ENCODE assay signal across 8 cellular contexts in genomic region chr11:57530596-57531507, GRCh38. TPM values are rescaled to one million over a fixed set of nuclear protein-coding genes. Genes with fewer than 3 reads are reported as not detected.
A peak's percentile ranks its signal among the peaks of the same experiment; 100 is the strongest.
DNase-seq lines count a peak whose midpoint lies in the region; ATAC-seq and TF ChIP-seq lines count a peak whose summit lies in the region.

Gene TIMM10, minus strand, starts transcription at chr11:57530754. Its CDS starts 565 bp downstream, at chr11:57530189.

- POLR2A ChIA-PET in naive thymus-derived CD4-positive, alpha-beta T cell (lab: Charles Lee) = interaction anchor here (0.8 to 2.5 kb wide), 7 partner anchors 37 to 206 kb away, joined by 3 to 13 read pairs (median 3); partner anchors contain the start of genes TNKS1BP1 and UBE2L6

- peak within 1 kb of the TSS; percentile 91 for H3K4me3 Mint-ChIP-seq in activated T-helper 2 cell treated with anti-CD3 and anti-CD28 coated beads, Interferon-gamma antibody, Interleukin-2, Interleukin-4, amounts not matched to agents 10 μg/mL and 5 μg/mL and 100 μg/mL, durations not matched to agents 14 hours and 24 hours and 36 hours (ENCODE audit: low read depth)
- H3K4me3 Mint-ChIP-seq in naive thymus-derived CD4-positive, alpha-beta T cell = peak within 1 kb of the TSS; percentile 86 to 95 (median 91)
- H3K4me3 Mint-ChIP-seq in stimulated activated naive B cell treated with anti-CD40 and anti-IgM and Interleukin-4, amounts not matched to agents 10 μg/mL and 1 μg/mL and 100 μg/mL, for 72 hours = peak within 1 kb of the TSS; percentile 89 to 91

- peak; percentile 98 for DNase-seq in EH (ENCODE audit: low read depth)
- peak; percentile 96 for DNase-seq in H4 (ENCODE audit: low spot score)
- peak; percentile 98 for DNase-seq in LoVo (ENCODE audit: low spot score)
- peak; percentile 96 for DNase-seq in RWPE2 (ENCODE audit: low spot score)
- peak; percentile 93 for DNase-seq in activated T-helper 2 cell treated with anti-CD3 and anti-CD28 coated beads, Interferon-gamma antibody, Interleukin-2, Interleukin-4, amounts not matched to agents 10 μg/mL and 5 μg/mL and 100 μg/mL, durations not matched to agents 14 hours and 24 hours and 36 hours (ENCODE audit: low spot score)
- DNase-seq in fibroblast of lung (ENCODE audit: low read depth in 2 of 2) = peak; percentile 96 to 98
- peak; percentile 71 to 98 (median 95) for DNase-seq in naive thymus-derived CD4-positive, alpha-beta T cell
- DNase-seq in stimulated activated naive B cell treated with anti-CD40 and anti-IgM and Interleukin-4, amounts not matched to agents 10 μg/mL and 1 μg/mL and 100 μg/mL, for 72 hours = peak; percentile 94

- H3K9ac ChIP-seq in fibroblast of lung (ENCODE audit: insufficient read depth, low read length) = peak within 1 kb of the TSS; percentile 62

- peaks cover 27% of the 10 kb centered on the region for H3K4me1 Mint-ChIP-seq in activated T-helper 2 cell treated with anti-CD3 and anti-CD28 coated beads, Interferon-gamma antibody, Interleukin-2, Interleukin-4, amounts not matched to agents 10 μg/mL and 5 μg/mL and 100 μg/mL, durations not matched to agents 14 hours and 24 hours and 36 hours (ENCODE audit: low read depth)
- peaks cover 6 to 43% (median 33%) of the 10 kb centered on the region in 7 donors for H3K4me1 Mint-ChIP-seq in naive thymus-derived CD4-positive, alpha-beta T cell
- peaks cover 16 to 22% of the 10 kb centered on the region in 2 donors for H3K4me1 Mint-ChIP-seq in stimulated activated naive B cell treated with anti-CD40 and anti-IgM and Interleukin-4, amounts not matched to agents 10 μg/mL and 1 μg/mL and 100 μg/mL, for 72 hours

- H3K9me3 ChIP-seq in RWPE2 (ENCODE audit: severe bottlenecking) (no peaks in the 10 kb centered on the region), fibroblast of lung (ENCODE audit: control insufficient read depth, insufficient read depth, low read depth, low read length) (no peaks in the 10 kb centered on the region)
- H3K9me3 ChIP-seq in naive thymus-derived CD4-positive, alpha-beta T cell (ENCODE audit: control insufficient read depth in 2 of 3, low read length in 3 of 3) = no peaks in the 10 kb centered on the region

- intact Hi-C loops in activated T-helper 2 cell treated with anti-CD3 and anti-CD28 coated beads, Interferon-gamma antibody, Interleukin-2, Interleukin-4, amounts not matched to agents 10 μg/mL and 5 μg/mL and 100 μg/mL, durations not matched to agents 14 hours and 24 hours and 36 hours (cut with micrococcal nuclease) = loop anchor here (1.0 to 10.0 kb wide), 9 partner anchors 16 to 1044 kb away; partner anchors contain the start of genes CLP1, LPXN, MED19 and SELENOH
- intact Hi-C loops in naive thymus-derived CD4-positive, alpha-beta T cell (cut with micrococcal nuclease) = loop anchor here (1.0 to 5.0 kb wide), 17 partner anchors 17 to 1611 kb away; partner anchors contain the start of genes CLP1 (in 2 of the 2), MED19 (in 2 of the 2), SELENOH (in 2 of the 2) and SSRP1 (in 2 of the 2)

- no peaks in the 10 kb centered on the region for H4K20me1 ChIP-seq in fibroblast of lung (ENCODE audit: control insufficient read depth, extremely low read depth, insufficient read depth, low read length)

- H3K27me3 ChIP-seq in RWPE2 (ENCODE audit: insufficient read depth, poor library complexity, severe bottlenecking) (no peaks in the 10 kb centered on the region), fibroblast of lung (ENCODE audit: control insufficient read depth, insufficient read depth, low read length) (no peaks in the 10 kb centered on the region)
- no peaks in the 10 kb centered on the region for H3K27me3 ChIP-seq in naive thymus-derived CD4-positive, alpha-beta T cell (ENCODE audit: control insufficient read depth in 2 of 2, insufficient read depth in 2 of 2, low read length in 2 of 2)

- peak; percentile 95 for ATAC-seq in RWPE2 (ENCODE audit: low read depth)
- peak; percentile 95 for ATAC-seq in naive thymus-derived CD4-positive, alpha-beta T cell
- ATAC-seq in stimulated activated naive B cell treated with anti-CD40 and anti-IgM and Interleukin-4, amounts not matched to agents 10 μg/mL and 1 μg/mL and 100 μg/mL, for 72 hours (replicated peaks) = peak; percentile 98

- peak within 1 kb of the TSS; percentile 98 for H3K4me2 ChIP-seq in fibroblast of lung (ENCODE audit: extremely low read depth, insufficient read depth, low read length)

- peaks cover 36% of the 10 kb centered on the region for H3K36me3 Mint-ChIP-seq in activated T-helper 2 cell treated with anti-CD3 and anti-CD28 coated beads, Interferon-gamma antibody, Interleukin-2, Interleukin-4, amounts not matched to agents 10 μg/mL and 5 μg/mL and 100 μg/mL, durations not matched to agents 14 hours and 24 hours and 36 hours (ENCODE audit: low read depth)
- peaks cover 0 to 9% (median 0%) of the 10 kb centered on the region in 5 donors for H3K36me3 Mint-ChIP-seq in naive thymus-derived CD4-positive, alpha-beta T cell
- H3K36me3 Mint-ChIP-seq in stimulated activated naive B cell treated with anti-CD40 and anti-IgM and Interleukin-4, amounts not matched to agents 10 μg/mL and 1 μg/mL and 100 μg/mL, for 72 hours = peaks cover 18 to 20% of the 10 kb centered on the region in 2 donors

- H3K27me3 Mint-ChIP-seq in activated T-helper 2 cell treated with anti-CD3 and anti-CD28 coated beads, Interferon-gamma antibody, Interleukin-2, Interleukin-4, amounts not matched to agents 10 μg/mL and 5 μg/mL and 100 μg/mL, durations not matched to agents 14 hours and 24 hours and 36 hours (ENCODE audit: low read depth) = no peaks in the 10 kb centered on the region
- H3K27me3 Mint-ChIP-seq in naive thymus-derived CD4-positive, alpha-beta T cell = no peaks in the 10 kb centered on the region
- H3K27me3 Mint-ChIP-seq in stimulated activated naive B cell treated with anti-CD40 and anti-IgM and Interleukin-4, amounts not matched to agents 10 μg/mL and 1 μg/mL and 100 μg/mL, for 72 hours = no peaks in the 10 kb centered on the region

- CTCF ChIA-PET in naive thymus-derived CD4-positive, alpha-beta T cell (lab: Charles Lee) = interaction anchor here (0.6 to 9.1 kb wide), 5 partner anchors 37 to 132 kb away, joined by 3 to 286 read pairs (median 5); partner anchors contain the start of genes RTN4RL2 and UBE2L6

- H3K27ac Mint-ChIP-seq in activated T-helper 2 cell treated with anti-CD3 and anti-CD28 coated beads, Interferon-gamma antibody, Interleukin-2, Interleukin-4, amounts not matched to agents 10 μg/mL and 5 μg/mL and 100 μg/mL, durations not matched to agents 14 hours and 24 hours and 36 hours = peak within 1 kb of the TSS; percentile 93
- peak within 1 kb of the TSS; percentile 87 to 98 (median 95) for H3K27ac Mint-ChIP-seq in naive thymus-derived CD4-positive, alpha-beta T cell
- peak within 1 kb of the TSS; percentile 95 for H3K27ac Mint-ChIP-seq in stimulated activated naive B cell treated with anti-CD40 and anti-IgM and Interleukin-4, amounts not matched to agents 10 μg/mL and 1 μg/mL and 100 μg/mL, for 72 hours

- peak within 1 kb of the TSS; percentile 85 for H2AFZ ChIP-seq in fibroblast of lung (ENCODE audit: low read length)

- H3K27ac ChIP-seq in RWPE2 (ENCODE audit: poor library complexity, severe bottlenecking) = peak within 1 kb of the TSS; percentile 24
- H3K27ac ChIP-seq in fibroblast of lung (ENCODE audit: insufficient read depth, low read length) = peak within 1 kb of the TSS; percentile 73
- peak within 1 kb of the TSS; percentile 91 for H3K27ac ChIP-seq in naive thymus-derived CD4-positive, alpha-beta T cell (ENCODE audit: low read depth, low read length)

- H3K9me3 Mint-ChIP-seq in activated T-helper 2 cell treated with anti-CD3 and anti-CD28 coated beads, Interferon-gamma antibody, Interleukin-2, Interleukin-4, amounts not matched to agents 10 μg/mL and 5 μg/mL and 100 μg/mL, durations not matched to agents 14 hours and 24 hours and 36 hours = no peaks in the 10 kb centered on the region
- no peaks in the 10 kb centered on the region for H3K9me3 Mint-ChIP-seq in naive thymus-derived CD4-positive, alpha-beta T cell
- no peaks in the 10 kb centered on the region for H3K9me3 Mint-ChIP-seq in stimulated activated naive B cell treated with anti-CD40 and anti-IgM and Interleukin-4, amounts not matched to agents 10 μg/mL and 1 μg/mL and 100 μg/mL, for 72 hours

- TF ChIP-seq CTCF in RWPE2 (IDR thresholded peaks at IDR 0.05; ENCODE audit: poor library complexity, severe bottlenecking) (no peak), fibroblast of lung (conservative IDR thresholded peaks at IDR 0.05 in 1 of 2, IDR thresholded peaks at IDR 0.05 in 1 of 2; ENCODE audit: low read depth in 1 of 2, low read length in 2 of 2) (no peak)

- H3K4me3 ChIP-seq in RWPE2 (ENCODE audit: severe bottlenecking) = peak within 1 kb of the TSS; percentile 53
- H3K4me3 ChIP-seq in fibroblast of lung (replicated peaks in 1 of 4; ENCODE audit: control extremely low read depth in 1 of 4, insufficient read depth in 1 of 4, low read depth in 3 of 4, low read length in 4 of 4) = peak within 1 kb of the TSS; percentile 79 to 95 (median 88)
- H3K4me3 ChIP-seq in naive thymus-derived CD4-positive, alpha-beta T cell (ENCODE audit: low read length) = peak within 1 kb of the TSS; percentile 73

- H3K79me2 ChIP-seq in fibroblast of lung (ENCODE audit: control insufficient read depth, insufficient read depth, low read length) = peaks cover 18% of the 10 kb centered on the region

- no peaks in the 10 kb centered on the region for H3K4me1 ChIP-seq in RWPE2 (ENCODE audit: insufficient read depth, poor library complexity, severe bottlenecking)
- H3K4me1 ChIP-seq in fibroblast of lung (ENCODE audit: control insufficient read depth, extremely low read depth, insufficient read depth, low read length) = peaks cover 6% of the 10 kb centered on the region
- H3K4me1 ChIP-seq in naive thymus-derived CD4-positive, alpha-beta T cell (ENCODE audit: control insufficient read depth in 2 of 2, insufficient read depth in 2 of 2, low read length in 2 of 2) = peaks cover 15 to 17% of the 10 kb centered on the region in 2 donors

- H3K36me3 ChIP-seq in RWPE2 (ENCODE audit: low read depth) (peaks cover 12% of the 10 kb centered on the region), fibroblast of lung (ENCODE audit: control insufficient read depth, insufficient read depth, low read length) (no peaks in the 10 kb centered on the region)
- peaks cover 0 to 9% (median 0%) of the 10 kb centered on the region in 3 experiments for H3K36me3 ChIP-seq in naive thymus-derived CD4-positive, alpha-beta T cell (ENCODE audit: control insufficient read depth in 2 of 3, insufficient read depth in 3 of 3, low read length in 3 of 3)

RNA-seq across cellular contexts. Expression of gene TIMM10, which starts in this region (rescaled TPM):
- 111 and 118 TPM in 2 replicates for total RNA-seq in H4 (2014; rRNA removed; shearing (Covaris generic))
- total RNA-seq in activated T-helper 2 cell treated with anti-CD3 and anti-CD28 coated beads, Interferon-gamma antibody, Interleukin-2, Interleukin-4, amounts not matched to agents 10 μg/mL and 5 μg/mL and 100 μg/mL, durations not matched to agents 14 hours and 24 hours and 36 hours = 76.9 and 90.0 TPM in 2 replicates
- total RNA-seq in fibroblast of lung = 32.2 and 41.6 TPM in 2 replicates
- 57.6 and 108 TPM in 2 replicates for polyA plus RNA-seq in fibroblast of lung
- 66.8 and 120 TPM in 2 replicates for polyA plus RNA-seq in fibroblast of lung (2012)
- polyA minus RNA-seq in fibroblast of lung (ENCODE audit: low replicate concordance) = 41.7 and 75.9 TPM in 2 replicates
- 10 to 100 TPM; 23.7 to 52.8 (median 34.7) TPM for total RNA-seq in naive thymus-derived CD4-positive, alpha-beta T cell
- 10 to 100 TPM; 76.5 to 79.4 TPM for polyA plus RNA-seq in naive thymus-derived CD4-positive, alpha-beta T cell

Comparison
In these comparisons a context has a peak if more than half of its experiments do, and no peak if none do; other contexts are left out.
1. Peak in every context shown above with its lines: DNase-seq, ATAC-seq, H3K4me3 ChIP-seq and H3K27ac ChIP-seq.
2. H3K27ac ChIP-seq: peak in every context shown above with its lines; median percentile 91 in naive thymus-derived CD4-positive, alpha-beta T cell; 73 in fibroblast of lung; 24 in RWPE2.